ENCODE assay signal across 8 cellular contexts in the genomic region with DNA sequence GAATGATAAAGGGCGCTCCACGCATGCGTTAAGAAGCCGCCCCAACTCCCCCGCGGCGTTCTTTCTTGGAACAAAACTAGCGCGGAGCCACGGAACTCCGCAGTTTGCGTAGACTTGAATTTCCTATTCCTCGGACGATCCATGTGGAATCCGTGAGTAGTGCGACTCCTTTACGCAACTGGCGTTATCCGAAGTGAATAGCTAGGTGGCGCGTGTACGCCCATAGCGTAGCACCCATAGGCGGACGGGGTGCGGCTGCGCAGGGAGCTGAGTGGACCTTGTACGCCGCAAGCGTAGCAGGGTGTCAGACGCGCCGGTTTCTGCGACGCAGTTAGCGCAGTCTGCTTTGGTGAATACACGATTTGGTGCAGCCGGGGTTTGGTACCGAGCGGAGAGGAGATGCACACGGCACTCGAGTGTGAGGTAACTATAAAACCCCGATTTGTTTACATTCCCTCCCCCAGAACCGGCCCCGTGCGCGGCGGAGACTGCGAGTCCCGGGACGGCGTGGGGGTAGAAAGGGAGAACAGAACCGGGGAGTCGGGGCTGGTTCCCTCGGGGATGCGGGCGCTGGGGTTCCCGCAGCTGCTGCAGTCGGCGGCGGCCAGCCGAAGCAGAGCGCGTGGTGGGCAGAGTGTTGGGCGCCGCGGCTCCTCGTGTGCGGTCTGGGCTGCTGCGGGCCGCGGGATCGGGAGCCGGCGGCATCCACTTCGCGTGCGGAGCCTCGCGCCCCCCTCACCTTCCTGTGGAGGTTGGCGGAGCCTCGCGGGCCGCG. TPM values are rescaled to one million over a fixed set of nuclear protein-coding genes. Genes with fewer than 3 reads are reported as not detected.
DNase-seq lines count a peak whose midpoint lies in the region; ATAC-seq and TF ChIP-seq lines count a peak whose summit lies in the region.

A gene with protein sequence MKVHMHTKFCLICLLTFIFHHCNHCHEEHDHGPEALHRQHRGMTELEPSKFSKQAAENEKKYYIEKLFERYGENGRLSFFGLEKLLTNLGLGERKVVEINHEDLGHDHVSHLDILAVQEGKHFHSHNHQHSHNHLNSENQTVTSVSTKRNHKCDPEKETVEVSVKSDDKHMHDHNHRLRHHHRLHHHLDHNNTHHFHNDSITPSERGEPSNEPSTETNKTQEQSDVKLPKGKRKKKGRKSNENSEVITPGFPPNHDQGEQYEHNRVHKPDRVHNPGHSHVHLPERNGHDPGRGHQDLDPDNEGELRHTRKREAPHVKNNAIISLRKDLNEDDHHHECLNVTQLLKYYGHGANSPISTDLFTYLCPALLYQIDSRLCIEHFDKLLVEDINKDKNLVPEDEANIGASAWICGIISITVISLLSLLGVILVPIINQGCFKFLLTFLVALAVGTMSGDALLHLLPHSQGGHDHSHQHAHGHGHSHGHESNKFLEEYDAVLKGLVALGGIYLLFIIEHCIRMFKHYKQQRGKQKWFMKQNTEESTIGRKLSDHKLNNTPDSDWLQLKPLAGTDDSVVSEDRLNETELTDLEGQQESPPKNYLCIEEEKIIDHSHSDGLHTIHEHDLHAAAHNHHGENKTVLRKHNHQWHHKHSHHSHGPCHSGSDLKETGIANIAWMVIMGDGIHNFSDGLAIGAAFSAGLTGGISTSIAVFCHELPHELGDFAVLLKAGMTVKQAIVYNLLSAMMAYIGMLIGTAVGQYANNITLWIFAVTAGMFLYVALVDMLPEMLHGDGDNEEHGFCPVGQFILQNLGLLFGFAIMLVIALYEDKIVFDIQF (plus strand): TSS at position 368 of the 775 bp plus-strand sequence. CDS start 22,817 bp downstream, outside the sequence.

- 0 to 1% methylated on average over 85 of the region's 85 CpGs for WGBS in heart right ventricle, 2 donors
- WGBS in upper lobe of left lung, 2 donors: 0 to 1% methylated on average over 18 to 66 of the region's 85 CpGs

- DNase-seq in GM13977 (ENCODE audit: low spot score) (peak; percentile 87), NCI-H1694 (lab: John Stamatoyannopoulos, UW) (peak; percentile 99), amniotic stem cell (lab: John Stamatoyannopoulos, UW) (peak; percentile 100), heart right ventricle (peak; percentile 96 to 97), posterior cingulate gyrus (peak; percentile 97 to 100 (median 98)), upper lobe of left lung (peak; percentile 95 to 98)

- TF ChIP-seq EP300 in upper lobe of left lung (IDR thresholded peaks at IDR 0.05): peak in 1 of 4 donors; percentile 2

- TF ChIP-seq CTCF in GM13977 (IDR thresholded peaks at IDR 0.05; ENCODE audit: extremely low read depth, insufficient read depth, missing control alignments) (peak; percentile 21), heart right ventricle (IDR thresholded peaks at IDR 0.05) (peak in 4 of 9 donors; percentile 20 to 42 (median 40)), upper lobe of left lung (IDR thresholded peaks at IDR 0.05) (peak in 3 of 6 experiments; percentile 66 to 78 (median 72))

- peak within 1 kb of the TSS; percentile 90 to 99 (median 98) for H3K27ac ChIP-seq in heart right ventricle
- H3K27ac ChIP-seq in upper lobe of left lung: peak within 1 kb of the TSS; percentile 98 to 100 (median 99)

- peak within 1 kb of the TSS; percentile 61 to 97 (median 92) for H3K4me3 ChIP-seq in heart right ventricle
- peak within 1 kb of the TSS; percentile 90 to 96 (median 93) for H3K4me3 ChIP-seq in upper lobe of left lung

- H3K4me3 Mint-ChIP-seq in T-helper 1 cell treated with Interleukin-12 subunit alpha and Interleukin-12 subunit beta and Interleukin-4 antibody, amounts not matched to agents 30 μg/mL and 1 μg/mL, for 36 hours: peak within 1 kb of the TSS; percentile 98

- ATAC-seq in HG02884 (IDR thresholded peaks at IDR 0.05; ENCODE audit: unreplicated experiment) (peak; percentile 66), heart right ventricle (peak; percentile 90 to 96 (median 92)), upper lobe of left lung (ENCODE audit: low FRiP score in 2 of 2) (peak; percentile 95 to 99)

- H3K4me1 Mint-ChIP-seq in T-helper 1 cell treated with Interleukin-12 subunit alpha and Interleukin-12 subunit beta and Interleukin-4 antibody, amounts not matched to agents 30 μg/mL and 1 μg/mL, for 36 hours (ENCODE audit: low read depth): peaks cover 21% of the 10 kb centered on the region

- H3K27ac Mint-ChIP-seq in T-helper 1 cell treated with Interleukin-12 subunit alpha and Interleukin-12 subunit beta and Interleukin-4 antibody, amounts not matched to agents 30 μg/mL and 1 μg/mL, for 36 hours: peak within 1 kb of the TSS; percentile 99

- intact Hi-C loops in heart right ventricle (cut with DNase I): loop anchor here in 6 of 10 donors (5.0 to 10.0 kb wide), 6 partner anchors 70 to 408 kb away; partner anchors contain the start of gene DNAH7 (in 1 of the 6)
- intact Hi-C loops in posterior cingulate gyrus (cut with DNase I): no loop called here

- H3K36me3 ChIP-seq in heart right ventricle: no peaks in the 10 kb centered on the region
- no peaks in the 10 kb centered on the region for H3K36me3 ChIP-seq in upper lobe of left lung

- H3K4me1 ChIP-seq in heart right ventricle: peaks cover 0 to 46% (median 28%) of the 10 kb centered on the region in 9 donors
- peaks cover 13 to 31% (median 20%) of the 10 kb centered on the region in 4 donors for H3K4me1 ChIP-seq in upper lobe of left lung

- peak in 3 of 4 donors; percentile 81 to 98 (median 95) for TF ChIP-seq POLR2A in upper lobe of left lung (IDR thresholded peaks at IDR 0.05)

- no peaks in the 10 kb centered on the region for H3K9me3 ChIP-seq in heart right ventricle
- no peaks in the 10 kb centered on the region for H3K9me3 ChIP-seq in upper lobe of left lung

- in situ Hi-C loops in GM13977 (cut with MboI; ENCODE audit: low pct_unique_long_range_greater_than_20kb, low sequenced_read_pairs, unreplicated experiment): loop anchor here (25.0 kb wide), 3 partner anchors 170 to 405 kb away; partner anchors contain the start of gene DNAH7

- H3K27me3 ChIP-seq in heart right ventricle: no peaks in the 10 kb centered on the region
- H3K27me3 ChIP-seq in upper lobe of left lung: no peaks in the 10 kb centered on the region

- H3K27me3 Mint-ChIP-seq in T-helper 1 cell treated with Interleukin-12 subunit alpha and Interleukin-12 subunit beta and Interleukin-4 antibody, amounts not matched to agents 30 μg/mL and 1 μg/mL, for 36 hours (ENCODE audit: low read depth): no peaks in the 10 kb centered on the region

- peaks cover 32% of the 10 kb centered on the region for H3K36me3 Mint-ChIP-seq in T-helper 1 cell treated with Interleukin-12 subunit alpha and Interleukin-12 subunit beta and Interleukin-4 antibody, amounts not matched to agents 30 μg/mL and 1 μg/mL, for 36 hours (ENCODE audit: low read depth)

- peaks cover under 1% of the 10 kb centered on the region for H3K9me3 Mint-ChIP-seq in T-helper 1 cell treated with Interleukin-12 subunit alpha and Interleukin-12 subunit beta and Interleukin-4 antibody, amounts not matched to agents 30 μg/mL and 1 μg/mL, for 36 hours

RNA-seq across cellular contexts. Expression of the gene that starts here (rescaled TPM):
- total RNA-seq in heart right ventricle (10 to 100 TPM in 3 of 10 donors, 1 to 10 TPM in 7; 7.5 to 12.9 (median 9.0) TPM), upper lobe of left lung (10 to 100 TPM in 5 of 6 donors, 1 to 10 TPM in 1; 4.3 to 29.0 (median 13.9) TPM)
- 1 to 10 TPM; 5.9 to 6.1 TPM for polyA plus RNA-seq in heart right ventricle

Comparison
In these comparisons a context has a peak if more than half of its experiments do, and no peak if none do; other contexts are left out.
1. Peak in every context shown above with its lines: DNase-seq, ATAC-seq, H3K4me3 ChIP-seq and H3K27ac ChIP-seq.